Comparison of ENCODE assay signal across 18 cellular contexts in genomic region chr11:19332476-19332875, GRCh38.
A peak's percentile ranks its signal among the peaks of the same experiment; 100 is the strongest.
DNase-seq lines count a peak whose midpoint lies in the region; ATAC-seq and TF ChIP-seq lines count a peak whose summit lies in the region.
"Had no signal": no experiment of that assay in that cellular context is flagged by ENCODE, and none has a peak within 500 bp of the region (broad histone marks: within the 10 kb centered on the region; RNA-seq: fewer than 3 reads in every experiment).

No MANE protein-coding gene starts in this region.

- H3K9me3 Mint-ChIP-seq in activated CD4-positive, alpha-beta T cell treated with anti-CD3 and anti-CD28 coated beads, Interleukin-2, amount 10 ng/mL, durations not matched to agents 24 days and 14 days = no peaks in the 10 kb centered on the region
- no peaks in the 10 kb centered on the region for H3K9me3 Mint-ChIP-seq in GM23338
- H3K9me3 Mint-ChIP-seq in activated naive CD4-positive, alpha-beta T cell treated with anti-CD3 and anti-CD28 coated beads, Interleukin-2, amount 50 U/mL, for 72 hours = no peaks in the 10 kb centered on the region
- H3K9me3 Mint-ChIP-seq: activated naive CD4-positive, alpha-beta T cell treated with anti-CD3 and anti-CD28 coated beads, Interleukin-2, amount 10 ng/mL, durations not matched to agents 7 days and 5 days; HFFc6; stimulated activated naive B cell treated with anti-CD40 and anti-IgM and Interleukin-4, amounts not matched to agents 10 μg/mL and 1 μg/mL and 100 μg/mL, for 72 hours had no signal

- H3K4me3 Mint-ChIP-seq in activated CD4-positive, alpha-beta T cell treated with anti-CD3 and anti-CD28 coated beads, Interleukin-2, amount 10 ng/mL, durations not matched to agents 24 days and 14 days = no peak overlapping the region
- H3K4me3 Mint-ChIP-seq in GM23338 = no peak overlapping the region
- H3K4me3 Mint-ChIP-seq: activated naive CD4-positive, alpha-beta T cell treated with anti-CD3 and anti-CD28 coated beads, Interleukin-2, amount 10 ng/mL, durations not matched to agents 7 days and 5 days; HFFc6; stimulated activated naive B cell treated with anti-CD40 and anti-IgM and Interleukin-4, amounts not matched to agents 10 μg/mL and 1 μg/mL and 100 μg/mL, for 72 hours had no signal

- no peak overlapping the region for H3K27ac ChIP-seq in GM23338 (ENCODE audit: low read depth)

- H3F3A ChIP-seq in GM23338 (replicated peaks; ENCODE audit: low read depth) = no peaks in the 10 kb centered on the region

- ATAC-seq in GM18502 (IDR thresholded peaks at IDR 0.05; ENCODE audit: poor library complexity, unreplicated experiment) (peak; percentile 89), GM19463 (IDR thresholded peaks at IDR 0.05; ENCODE audit: unreplicated experiment) (peak; percentile 82), HG02763 (IDR thresholded peaks at IDR 0.05; ENCODE audit: unreplicated experiment) (peak; percentile 69), HG03460 (IDR thresholded peaks at IDR 0.05; ENCODE audit: unreplicated experiment) (peak; percentile 86), GM23338 (no peak)
- no peak for ATAC-seq in activated naive CD4-positive, alpha-beta T cell treated with anti-CD3 and anti-CD28 coated beads, Interleukin-2, amount 50 U/mL, for 72 hours
- ATAC-seq: Right ventricle myocardium inferior; stimulated activated naive B cell treated with anti-CD40 and anti-IgM and Interleukin-4, amounts not matched to agents 10 μg/mL and 1 μg/mL and 100 μg/mL, for 72 hours had no signal

- no peaks in the 10 kb centered on the region for H4K20me1 ChIP-seq in GM23338 (replicated peaks; ENCODE audit: insufficient read depth)

- no peak for DNase-seq in activated CD4-positive, alpha-beta T cell treated with anti-CD3 and anti-CD28 coated beads, Interleukin-2, amount 10 ng/mL, durations not matched to agents 24 days and 14 days
- DNase-seq in GM23338 (ENCODE audit: low spot score) = no peak
- DNase-seq in activated naive CD4-positive, alpha-beta T cell treated with anti-CD3 and anti-CD28 coated beads, Interleukin-2, amount 50 U/mL, for 72 hours (ENCODE audit: low spot score in 2 of 2) = no peak
- DNase-seq in NCI-H82 treated with DMSO at 0.1 percent for 48 hours (lab: John Stamatoyannopoulos, UW; ENCODE audit: unreplicated experiment) = no peak
- DNase-seq: activated CD4-positive, alpha-beta T cell treated with anti-CD3 and anti-CD28 coated beads, Interleukin-2, amount 50 U/mL, for 48 hours; activated naive CD4-positive, alpha-beta T cell treated with anti-CD3 and anti-CD28 coated beads, Interleukin-2, amount 10 ng/mL, durations not matched to agents 7 days and 5 days; caudate nucleus; HFFc6; kidney glomerular epithelial cell; NCI-H1694 treated with DMSO at 0.1 percent for 48 hours; NCI-H774; stimulated activated naive B cell treated with anti-CD40 and anti-IgM and Interleukin-4, amounts not matched to agents 10 μg/mL and 1 μg/mL and 100 μg/mL, for 72 hours; T1000 had no signal

- H3K4me2 ChIP-seq in GM23338 = no peak overlapping the region

- H3K27me3 ChIP-seq in GM23338 (ENCODE audit: insufficient read depth) = no peaks in the 10 kb centered on the region

- no peak for TF ChIP-seq CTCF in GM23338 (conservative IDR thresholded peaks at IDR 0.05; ENCODE audit: low read depth in 2 of 2)

- no peaks in the 10 kb centered on the region for H3K36me3 Mint-ChIP-seq in activated CD4-positive, alpha-beta T cell treated with anti-CD3 and anti-CD28 coated beads, Interleukin-2, amount 10 ng/mL, durations not matched to agents 24 days and 14 days (ENCODE audit: low read depth)
- no peaks in the 10 kb centered on the region for H3K36me3 Mint-ChIP-seq in GM23338 (ENCODE audit: low read depth)
- H3K36me3 Mint-ChIP-seq in activated naive CD4-positive, alpha-beta T cell treated with anti-CD3 and anti-CD28 coated beads, Interleukin-2, amount 50 U/mL, for 72 hours = no peaks in the 10 kb centered on the region
- H3K36me3 Mint-ChIP-seq: activated naive CD4-positive, alpha-beta T cell treated with anti-CD3 and anti-CD28 coated beads, Interleukin-2, amount 10 ng/mL, durations not matched to agents 7 days and 5 days; stimulated activated naive B cell treated with anti-CD40 and anti-IgM and Interleukin-4, amounts not matched to agents 10 μg/mL and 1 μg/mL and 100 μg/mL, for 72 hours had no signal

- H2AFZ ChIP-seq in GM23338 = no peak overlapping the region

- no peak overlapping the region for H3K27ac Mint-ChIP-seq in activated CD4-positive, alpha-beta T cell treated with anti-CD3 and anti-CD28 coated beads, Interleukin-2, amount 10 ng/mL, durations not matched to agents 24 days and 14 days
- no peak overlapping the region for H3K27ac Mint-ChIP-seq in GM23338
- H3K27ac Mint-ChIP-seq in activated naive CD4-positive, alpha-beta T cell treated with anti-CD3 and anti-CD28 coated beads, Interleukin-2, amount 50 U/mL, for 72 hours = no peak overlapping the region
- H3K27ac Mint-ChIP-seq: activated naive CD4-positive, alpha-beta T cell treated with anti-CD3 and anti-CD28 coated beads, Interleukin-2, amount 10 ng/mL, durations not matched to agents 7 days and 5 days; HFFc6; stimulated activated naive B cell treated with anti-CD40 and anti-IgM and Interleukin-4, amounts not matched to agents 10 μg/mL and 1 μg/mL and 100 μg/mL, for 72 hours had no signal

- H3K4me1 Mint-ChIP-seq in activated CD4-positive, alpha-beta T cell treated with anti-CD3 and anti-CD28 coated beads, Interleukin-2, amount 10 ng/mL, durations not matched to agents 24 days and 14 days = peaks cover 4% of the 10 kb centered on the region
- H3K4me1 Mint-ChIP-seq in GM23338 = no peaks in the 10 kb centered on the region; the same call in 2 of the 3 replicates
- H3K4me1 Mint-ChIP-seq: stimulated activated naive B cell treated with anti-CD40 and anti-IgM and Interleukin-4, amounts not matched to agents 10 μg/mL and 1 μg/mL and 100 μg/mL, for 72 hours had no signal

- no peaks in the 10 kb centered on the region for H3K4me1 ChIP-seq in GM23338 (ENCODE audit: insufficient read depth)

- no peaks in the 10 kb centered on the region for H3K36me3 ChIP-seq in GM23338 (ENCODE audit: insufficient read depth)

- peaks cover 8% of the 10 kb centered on the region for H3K27me3 Mint-ChIP-seq in activated CD4-positive, alpha-beta T cell treated with anti-CD3 and anti-CD28 coated beads, Interleukin-2, amount 10 ng/mL, durations not matched to agents 24 days and 14 days
- H3K27me3 Mint-ChIP-seq in GM23338 (ENCODE audit: insufficient read depth, low read depth, poor library complexity) = peaks cover 3% of the 10 kb centered on the region

- no peak overlapping the region for H3K4me3 ChIP-seq in GM23338

- no peaks in the 10 kb centered on the region for H3K9me2 ChIP-seq in GM23338 (ENCODE audit: insufficient read depth)

- intact Hi-C loops in activated CD4-positive, alpha-beta T cell treated with anti-CD3 and anti-CD28 coated beads, Interleukin-2, amount 10 ng/mL, durations not matched to agents 24 days and 14 days (cut with micrococcal nuclease) = no loop called here

- H3K79me2 ChIP-seq in GM23338 (replicated peaks; ENCODE audit: insufficient read depth) = no peaks in the 10 kb centered on the region

TF ChIP-seq in GM23338, 12 proteins besides CTCF, POLR2A, EP300 and RAD21 (continues in another document):
- TF ChIP-seq, protein P1, sequence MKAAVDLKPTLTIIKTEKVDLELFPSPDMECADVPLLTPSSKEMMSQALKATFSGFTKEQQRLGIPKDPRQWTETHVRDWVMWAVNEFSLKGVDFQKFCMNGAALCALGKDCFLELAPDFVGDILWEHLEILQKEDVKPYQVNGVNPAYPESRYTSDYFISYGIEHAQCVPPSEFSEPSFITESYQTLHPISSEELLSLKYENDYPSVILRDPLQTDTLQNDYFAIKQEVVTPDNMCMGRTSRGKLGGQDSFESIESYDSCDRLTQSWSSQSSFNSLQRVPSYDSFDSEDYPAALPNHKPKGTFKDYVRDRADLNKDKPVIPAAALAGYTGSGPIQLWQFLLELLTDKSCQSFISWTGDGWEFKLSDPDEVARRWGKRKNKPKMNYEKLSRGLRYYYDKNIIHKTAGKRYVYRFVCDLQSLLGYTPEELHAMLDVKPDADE (IDR thresholded peaks at IDR 0.05) = no peak
- TF ChIP-seq CREB1 (CRISPR knock-in tag; IDR thresholded peaks at IDR 0.05; ENCODE audit: low read depth) (no peak), NANOG (IDR thresholded peaks at IDR 0.05; ENCODE audit: borderline replicate concordance) (no peak), EZH2 (IDR thresholded peaks at IDR 0.05; ENCODE audit: low read depth, unreplicated experiment) (no peak), ZNF114 (CRISPR knock-in tag; IDR thresholded peaks at IDR 0.05) (no peak), ZNF331 (CRISPR knock-in tag; IDR thresholded peaks at IDR 0.05; ENCODE audit: low read depth) (no peak), STAT1 (IDR thresholded peaks at IDR 0.05; ENCODE audit: unreplicated experiment) (no peak), POLR2AphosphoS5 (IDR thresholded peaks at IDR 0.05; ENCODE audit: low read depth) (no peak), EZH2phosphoT487 (IDR thresholded peaks at IDR 0.05; ENCODE audit: unreplicated experiment) (no peak), JUNB (IDR thresholded peaks at IDR 0.05; ENCODE audit: unreplicated experiment) (no peak)
- TF ChIP-seq, protein P2, sequence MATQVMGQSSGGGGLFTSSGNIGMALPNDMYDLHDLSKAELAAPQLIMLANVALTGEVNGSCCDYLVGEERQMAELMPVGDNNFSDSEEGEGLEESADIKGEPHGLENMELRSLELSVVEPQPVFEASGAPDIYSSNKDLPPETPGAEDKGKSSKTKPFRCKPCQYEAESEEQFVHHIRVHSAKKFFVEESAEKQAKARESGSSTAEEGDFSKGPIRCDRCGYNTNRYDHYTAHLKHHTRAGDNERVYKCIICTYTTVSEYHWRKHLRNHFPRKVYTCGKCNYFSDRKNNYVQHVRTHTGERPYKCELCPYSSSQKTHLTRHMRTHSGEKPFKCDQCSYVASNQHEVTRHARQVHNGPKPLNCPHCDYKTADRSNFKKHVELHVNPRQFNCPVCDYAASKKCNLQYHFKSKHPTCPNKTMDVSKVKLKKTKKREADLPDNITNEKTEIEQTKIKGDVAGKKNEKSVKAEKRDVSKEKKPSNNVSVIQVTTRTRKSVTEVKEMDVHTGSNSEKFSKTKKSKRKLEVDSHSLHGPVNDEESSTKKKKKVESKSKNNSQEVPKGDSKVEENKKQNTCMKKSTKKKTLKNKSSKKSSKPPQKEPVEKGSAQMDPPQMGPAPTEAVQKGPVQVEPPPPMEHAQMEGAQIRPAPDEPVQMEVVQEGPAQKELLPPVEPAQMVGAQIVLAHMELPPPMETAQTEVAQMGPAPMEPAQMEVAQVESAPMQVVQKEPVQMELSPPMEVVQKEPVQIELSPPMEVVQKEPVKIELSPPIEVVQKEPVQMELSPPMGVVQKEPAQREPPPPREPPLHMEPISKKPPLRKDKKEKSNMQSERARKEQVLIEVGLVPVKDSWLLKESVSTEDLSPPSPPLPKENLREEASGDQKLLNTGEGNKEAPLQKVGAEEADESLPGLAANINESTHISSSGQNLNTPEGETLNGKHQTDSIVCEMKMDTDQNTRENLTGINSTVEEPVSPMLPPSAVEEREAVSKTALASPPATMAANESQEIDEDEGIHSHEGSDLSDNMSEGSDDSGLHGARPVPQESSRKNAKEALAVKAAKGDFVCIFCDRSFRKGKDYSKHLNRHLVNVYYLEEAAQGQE (IDR thresholded peaks at IDR 0.05; ENCODE audit: unreplicated experiment) = no peak

Comparison
In these comparisons a context has a peak if more than half of its experiments do, and no peak if none do; other contexts are left out.
1. ATAC-seq: peak in GM18502 (single experiment), GM19463 (single experiment), HG02763 (single experiment) and HG03460 (single experiment); none in GM23338 (single experiment) and activated naive CD4-positive, alpha-beta T cell treated with anti-CD3 and anti-CD28 coated beads, Interleukin-2, amount 50 U/mL, for 72 hours (0 of 2).